Comparison of ENCODE assay signal across 26 cellular contexts in the genomic region with DNA sequence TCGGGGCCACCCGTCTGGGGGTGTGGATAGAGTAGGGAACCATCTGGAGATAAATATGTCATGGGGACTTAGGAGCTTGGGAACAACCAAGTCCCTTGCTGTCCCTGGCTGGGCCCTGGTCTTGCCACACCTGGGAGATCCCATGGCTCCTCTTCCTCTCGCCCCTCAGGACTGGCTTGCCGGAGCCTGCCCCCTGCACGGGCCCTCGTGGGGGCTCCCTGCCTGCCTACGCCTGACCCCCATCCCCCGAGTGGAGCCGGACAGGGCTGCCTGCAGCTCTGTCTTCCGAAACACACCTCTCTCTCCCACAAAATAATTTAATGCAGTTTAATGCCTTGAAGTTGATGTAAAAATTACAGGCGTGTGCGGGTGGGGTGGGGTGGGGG.
"Had no signal": no experiment of that assay in that cellular context is flagged by ENCODE, and none has a peak within 500 bp of the region (broad histone marks: within the 10 kb centered on the region; RNA-seq: fewer than 3 reads in every experiment).

No MANE protein-coding gene starts in this region.

- H3K27me3 Mint-ChIP-seq: progenitor cell of endocrine pancreas, type B pancreatic cell had no signal

- H3K4me2 ChIP-seq: neural progenitor cell, smooth muscle cell had no signal

- ATAC-seq: left lung; lower lobe of right lung; natural killer cell; right lobe of liver; stimulated activated memory B cell treated with anti-CD40 and anti-IgM and Interleukin-4, amounts not matched to agents 10 μg/mL and 1 μg/mL and 100 μg/mL, for 72 hours; stimulated activated naive CD8-positive, alpha-beta T cell treated with anti-CD3 and anti-CD28 coated beads, Interleukin-15, amount 100 ng/mL, for 72 hours had no signal

- H3K27me3 ChIP-seq: left lung, ovary, right atrium auricular region, right lobe of liver, tibial nerve, uterus had no signal

- H3K4me3 ChIP-seq: left lung, lower lobe of right lung, neural progenitor cell, ovary, right atrium auricular region, right lobe of liver, smooth muscle cell, tibial nerve, uterus had no signal

- H3K36me3 Mint-ChIP-seq: mesothelial cell of epicardium; naive B cell; natural killer cell; neural progenitor cell; stimulated activated memory B cell treated with anti-CD40 and anti-IgM and Interleukin-4, amounts not matched to agents 10 μg/mL and 1 μg/mL and 100 μg/mL, for 72 hours; type B pancreatic cell had no signal

- DNase-seq: kidney glomerular epithelial cell; lower lobe of right lung; mammary epithelial cell; mesenchymal stem cell; naive B cell; natural killer cell; nephron progenitor cell; ovary; right lobe of liver; stimulated activated CD4-positive, alpha-beta T cell treated with anti-CD3 and anti-CD28 coated beads, Interleukin-1b, Interleukin-23, amount 100 ng/mL, for 48 hours; stimulated activated CD4-positive, alpha-beta T cell treated with anti-CD3 and anti-CD28 coated beads, Interleukin-2, amount 100 ng/mL, for 48 hours; stimulated activated CD4-positive, alpha-beta T cell treated with anti-CD3 and anti-CD28 coated beads, Interleukin-4, amount 100 ng/mL, for 4 hours; stimulated activated CD8-positive, alpha-beta memory T cell treated with anti-CD3 and anti-CD28 coated beads, Interleukin-4, amount 100 ng/mL, for 48 hours; stimulated activated naive CD4-positive, alpha-beta T cell treated with Interleukin-2 at 50 U/mL for 16 hours; stimulated activated naive CD8-positive, alpha-beta T cell treated with anti-CD3 and anti-CD28 coated beads, Interleukin-15, amount 100 ng/mL, for 72 hours; substantia nigra; uterus had no signal

- H3K4me1 ChIP-seq: left lung, lower lobe of right lung, right atrium auricular region, right lobe of liver had no signal

- H3K9me3 ChIP-seq: left lung, lower lobe of right lung, ovary, right atrium auricular region, right lobe of liver, tibial nerve, uterus had no signal

- H3K36me3 ChIP-seq: left lung, lower lobe of right lung, neural progenitor cell, ovary, right atrium auricular region, right lobe of liver, tibial nerve, uterus had no signal

- H3K9me3 Mint-ChIP-seq: mesothelial cell of epicardium; naive B cell; natural killer cell; neural progenitor cell; stimulated activated memory B cell treated with anti-CD40 and anti-IgM and Interleukin-4, amounts not matched to agents 10 μg/mL and 1 μg/mL and 100 μg/mL, for 72 hours; stimulated activated naive CD8-positive, alpha-beta T cell treated with anti-CD3 and anti-CD28 coated beads, Interleukin-15, amount 100 ng/mL, for 72 hours; type B pancreatic cell had no signal

- H3K4me3 Mint-ChIP-seq: mesothelial cell of epicardium; naive B cell; natural killer cell; nephron progenitor cell; stimulated activated memory B cell treated with anti-CD40 and anti-IgM and Interleukin-4, amounts not matched to agents 10 μg/mL and 1 μg/mL and 100 μg/mL, for 72 hours; stimulated activated naive CD8-positive, alpha-beta T cell treated with anti-CD3 and anti-CD28 coated beads, Interleukin-15, amount 100 ng/mL, for 72 hours; type B pancreatic cell had no signal

- H3K4me1 Mint-ChIP-seq: naive B cell; natural killer cell; stimulated activated memory B cell treated with anti-CD40 and anti-IgM and Interleukin-4, amounts not matched to agents 10 μg/mL and 1 μg/mL and 100 μg/mL, for 72 hours; stimulated activated naive CD8-positive, alpha-beta T cell treated with anti-CD3 and anti-CD28 coated beads, Interleukin-15, amount 100 ng/mL, for 72 hours had no signal

- H3K27ac ChIP-seq: left lung, lower lobe of right lung, neural progenitor cell, right atrium auricular region, right lobe of liver, tibial nerve, uterus had no signal

- H2AFZ ChIP-seq: neural progenitor cell had no signal

- H3K27ac Mint-ChIP-seq: mesothelial cell of epicardium; naive B cell; natural killer cell; nephron progenitor cell; neural progenitor cell; progenitor cell of endocrine pancreas; stimulated activated memory B cell treated with anti-CD40 and anti-IgM and Interleukin-4, amounts not matched to agents 10 μg/mL and 1 μg/mL and 100 μg/mL, for 72 hours; stimulated activated naive CD8-positive, alpha-beta T cell treated with anti-CD3 and anti-CD28 coated beads, Interleukin-15, amount 100 ng/mL, for 72 hours had no signal

- H3K9ac ChIP-seq: neural progenitor cell had no signal
